In genomic region chr3:73868688-73869315, GRCh38 we compare ENCODE assay signal across 8 cellular contexts.
DNase-seq lines count a peak whose midpoint lies in the region; ATAC-seq and TF ChIP-seq lines count a peak whose summit lies in the region.

No MANE protein-coding gene starts in this region.

- H3K4me1 ChIP-seq in endodermal cell (ENCODE audit: control insufficient read depth, insufficient read depth, low read length), result no peaks in the 10 kb centered on the region

- H3K36me3 ChIP-seq in endodermal cell (ENCODE audit: control insufficient read depth, insufficient read depth, low read length), result no peaks in the 10 kb centered on the region

- DNase-seq in NCI-H2107 treated with DMSO at 0.1 percent for 48 hours (lab: John Stamatoyannopoulos, UW; ENCODE audit: unreplicated experiment) (peak; percentile 3), NCI-H2107 (lab: John Stamatoyannopoulos, UW) (no peak), NCI-H748 (lab: John Stamatoyannopoulos, UW; ENCODE audit: unreplicated experiment) (peak; percentile 58), endodermal cell (peak; percentile 72)
- no peak for DNase-seq in stimulated activated CD8-positive, alpha-beta memory T cell treated with anti-CD3 and anti-CD28 coated beads, Interleukin-4, amount 100 ng/mL, for 48 hours
- no peak for DNase-seq in activated effector memory CD4-positive, alpha-beta T cell treated with Interleukin-2 at 50 U/mL for 16 hours

- ATAC-seq in HG02763 (IDR thresholded peaks at IDR 0.05; ENCODE audit: unreplicated experiment), result no peak

- no peak overlapping the region for H3K4me3 Mint-ChIP-seq in endodermal cell
- no peak overlapping the region for H3K4me3 Mint-ChIP-seq in nephron

- no peaks in the 10 kb centered on the region for H3K27me3 Mint-ChIP-seq in endodermal cell (ENCODE audit: insufficient read depth)
- H3K27me3 Mint-ChIP-seq in nephron (ENCODE audit: low read depth), result no peaks in the 10 kb centered on the region

- TF ChIP-seq CTCF in endodermal cell (conservative IDR thresholded peaks at IDR 0.05) (peak; percentile 86), nephron (IDR thresholded peaks at IDR 0.05; ENCODE audit: unreplicated experiment in 3 of 3) (peak; percentile 54 to 79 (median 66))

- H3K27ac Mint-ChIP-seq in endodermal cell (no peak overlapping the region), nephron (no peak overlapping the region)

- H3K4me1 Mint-ChIP-seq in endodermal cell (peaks cover 1% of the 10 kb centered on the region), nephron (peaks cover 11% of the 10 kb centered on the region)

- H3K36me3 Mint-ChIP-seq in endodermal cell (ENCODE audit: low read depth), result no peaks in the 10 kb centered on the region
- no peaks in the 10 kb centered on the region for H3K36me3 Mint-ChIP-seq in nephron (ENCODE audit: low read depth)

- 93 to 100% methylated on average over 2 to 3 of the region's 3 CpGs for WGBS in endodermal cell (ENCODE audit: insufficient coverage in 1 of 2, insufficient read length in 1 of 2), 2 experiments

- no peak overlapping the region for H3K9ac ChIP-seq in endodermal cell (ENCODE audit: extremely low read depth, low read length, poor library complexity, severe bottlenecking)

- H3K9me3 Mint-ChIP-seq in endodermal cell (peaks cover 10% of the 10 kb centered on the region), nephron (no peaks in the 10 kb centered on the region)

- no peak overlapping the region for H3K27ac ChIP-seq in endodermal cell (ENCODE audit: low read depth, low read length)

- H3K9me3 ChIP-seq in endodermal cell (ENCODE audit: control insufficient read depth, low read length), result no peaks in the 10 kb centered on the region

- peaks cover 7% of the 10 kb centered on the region for H3K27me3 ChIP-seq in endodermal cell (ENCODE audit: control insufficient read depth, insufficient read depth, low read length, poor library complexity, severe bottlenecking)

- H3K4me3 ChIP-seq in endodermal cell (ENCODE audit: low read length), result no peak overlapping the region

Comparison
In these comparisons a context has a peak if more than half of its experiments do, and no peak if none do; other contexts are left out.
1. DNase-seq: peak in NCI-H2107 treated with DMSO at 0.1 percent for 48 hours (single experiment), NCI-H748 (single experiment) and endodermal cell (single experiment); none in NCI-H2107 (single experiment), stimulated activated CD8-positive, alpha-beta memory T cell treated with anti-CD3 and anti-CD28 coated beads, Interleukin-4, amount 100 ng/mL, for 48 hours (single experiment) and activated effector memory CD4-positive, alpha-beta T cell treated with Interleukin-2 at 50 U/mL for 16 hours (single experiment).